In genomic region chr2:16153754-16154035, GRCh38 we compare ENCODE assay signal across 38 cellular contexts.
"Had no signal": no experiment of that assay in that cellular context is flagged by ENCODE, and none has a peak within 500 bp of the region (broad histone marks: within the 10 kb centered on the region; RNA-seq: fewer than 3 reads in every experiment).

No MANE protein-coding gene starts in this region.

- H3K4me3 ChIP-seq: adrenal gland, ascending aorta, body of pancreas, breast epithelium, cardiac muscle cell had no signal

- H3K9me3 ChIP-seq: adrenal gland, ascending aorta, body of pancreas, breast epithelium had no signal

- DNase-seq: activated effector memory CD4-positive, alpha-beta T cell treated with anti-CD3 and anti-CD28 coated beads, Interleukin-2, amount 50 U/mL, for 16 hours; activated effector memory CD4-positive, alpha-beta T cell treated with Interleukin-2 at 50 U/mL for 16 hours; activated gamma-delta T cell; activated gamma-delta T cell treated with Interleukin-2 at 50 U/mL for 16 hours; activated naive CD4-positive, alpha-beta T cell; activated naive CD4-positive, alpha-beta T cell treated with anti-CD3 and anti-CD28 coated beads for 36 hours; activated naive CD4-positive, alpha-beta T cell treated with anti-CD3 and anti-CD28 coated beads, Interleukin-2, amount 10 ng/mL, durations not matched to agents 7 days and 5 days; activated naive CD4-positive, alpha-beta T cell treated with anti-CD3 and anti-CD28 coated beads, Interleukin-2, amount 50 U/mL, for 16 hours; activated naive CD4-positive, alpha-beta T cell treated with Interleukin-2 at 50 U/mL for 16 hours; activated naive CD8-positive, alpha-beta T cell treated with anti-CD3 and anti-CD28 coated beads for 36 hours; activated naive CD8-positive, alpha-beta T cell treated with anti-CD3 and anti-CD28 coated beads, Interleukin-2, amount 10 ng/mL, durations not matched to agents 7 days and 5 days; activated naive CD8-positive, alpha-beta T cell treated with anti-CD3 and anti-CD28 coated beads, Interleukin-2, amount 50 U/mL, for 24 hours; activated T-cell treated with anti-CD3 and anti-CD28 coated beads, Interleukin-2, amount 50 U/mL, for 1 hour; activated T-cell treated with anti-CD3 and anti-CD28 coated beads, Interleukin-2, amount 50 U/mL, for 24 hours; activated T-cell treated with anti-CD3 and anti-CD28 coated beads, Interleukin-2, amount 50 U/mL, for 4 hours; activated T-cell treated with anti-CD3 and anti-CD28 coated beads, Interleukin-2, amount 50 U/mL, for 48 hours; activated T-cell treated with anti-CD3 and anti-CD28 coated beads, Interleukin-2, amount 50 U/mL, for 72 hours; adrenal gland; amniotic stem cell; amygdala; anterior cingulate cortex; aorta; body of pancreas; brain microvascular endothelial cell; caudate nucleus; central memory CD4-positive, alpha-beta T cell; cerebellar nuclear complex had no signal

- H3K36me3 Mint-ChIP-seq: activated naive CD4-positive, alpha-beta T cell treated with anti-CD3 and anti-CD28 coated beads, Interleukin-2, amount 10 ng/mL, durations not matched to agents 7 days and 5 days; activated naive CD4-positive, alpha-beta T cell treated with anti-CD3 and anti-CD28 coated beads, Interleukin-2, amount 50 U/mL, for 24 hours; activated naive CD4-positive, alpha-beta T cell treated with anti-CD3 and anti-CD28 coated beads, Interleukin-2, amount 50 U/mL, for 72 hours; activated naive CD8-positive, alpha-beta T cell; activated naive CD8-positive, alpha-beta T cell treated with anti-CD3 and anti-CD28 coated beads for 36 hours; activated naive CD8-positive, alpha-beta T cell treated with anti-CD3 and anti-CD28 coated beads, Interleukin-2, amount 10 ng/mL, durations not matched to agents 7 days and 5 days; brain had no signal

- H3K4me1 Mint-ChIP-seq: activated naive CD4-positive, alpha-beta T cell treated with anti-CD3 and anti-CD28 coated beads, Interleukin-2, amount 10 ng/mL, durations not matched to agents 7 days and 5 days; activated naive CD4-positive, alpha-beta T cell treated with anti-CD3 and anti-CD28 coated beads, Interleukin-2, amount 50 U/mL, for 24 hours; activated naive CD8-positive, alpha-beta T cell treated with anti-CD3 and anti-CD28 coated beads for 36 hours; activated naive CD8-positive, alpha-beta T cell treated with anti-CD3 and anti-CD28 coated beads, Interleukin-2, amount 10 ng/mL, durations not matched to agents 7 days and 5 days; activated naive CD8-positive, alpha-beta T cell treated with anti-CD3 and anti-CD28 coated beads, Interleukin-2, amount 50 U/mL, for 24 hours; activated T-helper 17 cell treated with anti-CD3 and anti-CD28 coated beads, Interleukin-2, amount 50 U/mL, for 72 hours; central memory CD8-positive, alpha-beta T cell had no signal

- ATAC-seq: activated naive CD4-positive, alpha-beta T cell treated with anti-CD3 and anti-CD28 coated beads, Interleukin-2, amount 50 U/mL, for 72 hours; activated naive CD8-positive, alpha-beta T cell treated with anti-CD3 and anti-CD28 coated beads, Interleukin-2, amount 50 U/mL, for 24 hours; activated T-cell treated with anti-CD3 and anti-CD28 coated beads, Interleukin-2, amount 50 U/mL, for 4 hours; activated T-cell treated with anti-CD3 and anti-CD28 coated beads, Interleukin-2, amount 50 U/mL, for 72 hours; activated T-helper 17 cell treated with anti-CD3 and anti-CD28 coated beads, Interleukin-2, amount 50 U/mL, for 72 hours; body of pancreas had no signal

- H3K27ac Mint-ChIP-seq: activated naive CD4-positive, alpha-beta T cell treated with anti-CD3 and anti-CD28 coated beads for 36 hours; activated naive CD4-positive, alpha-beta T cell treated with anti-CD3 and anti-CD28 coated beads, Interleukin-2, amount 10 ng/mL, durations not matched to agents 7 days and 5 days; activated naive CD4-positive, alpha-beta T cell treated with anti-CD3 and anti-CD28 coated beads, Interleukin-2, amount 50 U/mL, for 24 hours; activated naive CD4-positive, alpha-beta T cell treated with anti-CD3 and anti-CD28 coated beads, Interleukin-2, amount 50 U/mL, for 72 hours; activated naive CD8-positive, alpha-beta T cell; activated naive CD8-positive, alpha-beta T cell treated with anti-CD3 and anti-CD28 coated beads for 36 hours; activated naive CD8-positive, alpha-beta T cell treated with anti-CD3 and anti-CD28 coated beads, Interleukin-2, amount 10 ng/mL, durations not matched to agents 7 days and 5 days; activated naive CD8-positive, alpha-beta T cell treated with anti-CD3 and anti-CD28 coated beads, Interleukin-2, amount 50 U/mL, for 24 hours; activated T-cell treated with anti-CD3 and anti-CD28 coated beads, Interleukin-2, amount 50 U/mL, for 24 hours; activated T-cell treated with anti-CD3 and anti-CD28 coated beads, Interleukin-2, amount 50 U/mL, for 72 hours; activated T-helper 1 cell treated with anti-CD3 and anti-CD28 coated beads, Interleukin-12 subunit alpha, Interleukin-12 subunit beta, Interleukin-2, Interleukin-4 antibody, amounts not matched to agents 30 ng/mL and 10 ng/mL and 1 ng/mL, durations not matched to agents 14 hours and 24 hours and 36 hours; activated T-helper 17 cell treated with anti-CD3 and anti-CD28 coated beads, Interleukin-2, amount 50 U/mL, for 72 hours; activated T-helper 2 cell treated with anti-CD3 and anti-CD28 coated beads, Interferon-gamma antibody, Interleukin-2, Interleukin-4, amounts not matched to agents 10 μg/mL and 5 μg/mL and 100 μg/mL, durations not matched to agents 14 hours and 24 hours and 36 hours; brain had no signal

- H3K27me3 Mint-ChIP-seq: activated naive CD4-positive, alpha-beta T cell treated with anti-CD3 and anti-CD28 coated beads, Interleukin-2, amount 10 ng/mL, durations not matched to agents 7 days and 5 days; activated naive CD8-positive, alpha-beta T cell treated with anti-CD3 and anti-CD28 coated beads, Interleukin-2, amount 10 ng/mL, durations not matched to agents 7 days and 5 days; brain; central memory CD8-positive, alpha-beta T cell had no signal

- H3K4me3 Mint-ChIP-seq: activated naive CD4-positive, alpha-beta T cell treated with anti-CD3 and anti-CD28 coated beads for 36 hours; activated naive CD4-positive, alpha-beta T cell treated with anti-CD3 and anti-CD28 coated beads, Interleukin-2, amount 10 ng/mL, durations not matched to agents 7 days and 5 days; activated naive CD4-positive, alpha-beta T cell treated with anti-CD3 and anti-CD28 coated beads, Interleukin-2, amount 50 U/mL, for 24 hours; activated naive CD8-positive, alpha-beta T cell; activated naive CD8-positive, alpha-beta T cell treated with anti-CD3 and anti-CD28 coated beads for 36 hours; activated naive CD8-positive, alpha-beta T cell treated with anti-CD3 and anti-CD28 coated beads, Interleukin-2, amount 10 ng/mL, durations not matched to agents 7 days and 5 days; activated naive CD8-positive, alpha-beta T cell treated with anti-CD3 and anti-CD28 coated beads, Interleukin-2, amount 50 U/mL, for 24 hours; activated T-cell treated with anti-CD3 and anti-CD28 coated beads, Interleukin-2, amount 50 U/mL, for 24 hours; activated T-cell treated with anti-CD3 and anti-CD28 coated beads, Interleukin-2, amount 50 U/mL, for 4 hours; activated T-cell treated with anti-CD3 and anti-CD28 coated beads, Interleukin-2, amount 50 U/mL, for 72 hours; activated T-helper 1 cell treated with anti-CD3 and anti-CD28 coated beads, Interleukin-12 subunit alpha, Interleukin-12 subunit beta, Interleukin-2, Interleukin-4 antibody, amounts not matched to agents 30 ng/mL and 10 ng/mL and 1 ng/mL, durations not matched to agents 14 hours and 24 hours and 36 hours; activated T-helper 17 cell treated with anti-CD3 and anti-CD28 coated beads, Interleukin-2, amount 50 U/mL, for 72 hours; brain; central memory CD8-positive, alpha-beta T cell had no signal

- H3K27ac ChIP-seq: adrenal gland, ascending aorta, body of pancreas, brain microvascular endothelial cell, breast epithelium, cardiac muscle cell had no signal

- H3K9me3 Mint-ChIP-seq: activated naive CD4-positive, alpha-beta T cell treated with anti-CD3 and anti-CD28 coated beads for 36 hours; activated naive CD4-positive, alpha-beta T cell treated with anti-CD3 and anti-CD28 coated beads, Interleukin-2, amount 10 ng/mL, durations not matched to agents 7 days and 5 days; activated naive CD4-positive, alpha-beta T cell treated with anti-CD3 and anti-CD28 coated beads, Interleukin-2, amount 50 U/mL, for 24 hours; activated naive CD8-positive, alpha-beta T cell treated with anti-CD3 and anti-CD28 coated beads for 36 hours; activated naive CD8-positive, alpha-beta T cell treated with anti-CD3 and anti-CD28 coated beads, Interleukin-2, amount 10 ng/mL, durations not matched to agents 7 days and 5 days; activated T-cell treated with anti-CD3 and anti-CD28 coated beads, Interleukin-2, amount 50 U/mL, for 24 hours; activated T-cell treated with anti-CD3 and anti-CD28 coated beads, Interleukin-2, amount 50 U/mL, for 4 hours; activated T-cell treated with anti-CD3 and anti-CD28 coated beads, Interleukin-2, amount 50 U/mL, for 72 hours; activated T-helper 1 cell treated with anti-CD3 and anti-CD28 coated beads, Interleukin-12 subunit alpha, Interleukin-12 subunit beta, Interleukin-2, Interleukin-4 antibody, amounts not matched to agents 30 ng/mL and 10 ng/mL and 1 ng/mL, durations not matched to agents 14 hours and 24 hours and 36 hours; activated T-helper 2 cell treated with anti-CD3 and anti-CD28 coated beads, Interferon-gamma antibody, Interleukin-2, Interleukin-4, amounts not matched to agents 10 μg/mL and 5 μg/mL and 100 μg/mL, durations not matched to agents 14 hours and 24 hours and 36 hours had no signal

- H3K27me3 ChIP-seq: adrenal gland, ascending aorta, body of pancreas, brain microvascular endothelial cell, breast epithelium, cardiac muscle cell had no signal

- H3K36me3 ChIP-seq: adrenal gland, ascending aorta, brain microvascular endothelial cell, breast epithelium, cardiac muscle cell had no signal

- H3K4me1 ChIP-seq: adrenal gland, ascending aorta, body of pancreas, breast epithelium had no signal
